8 cellular contexts compared by ENCODE assay signal in the genomic region with DNA sequence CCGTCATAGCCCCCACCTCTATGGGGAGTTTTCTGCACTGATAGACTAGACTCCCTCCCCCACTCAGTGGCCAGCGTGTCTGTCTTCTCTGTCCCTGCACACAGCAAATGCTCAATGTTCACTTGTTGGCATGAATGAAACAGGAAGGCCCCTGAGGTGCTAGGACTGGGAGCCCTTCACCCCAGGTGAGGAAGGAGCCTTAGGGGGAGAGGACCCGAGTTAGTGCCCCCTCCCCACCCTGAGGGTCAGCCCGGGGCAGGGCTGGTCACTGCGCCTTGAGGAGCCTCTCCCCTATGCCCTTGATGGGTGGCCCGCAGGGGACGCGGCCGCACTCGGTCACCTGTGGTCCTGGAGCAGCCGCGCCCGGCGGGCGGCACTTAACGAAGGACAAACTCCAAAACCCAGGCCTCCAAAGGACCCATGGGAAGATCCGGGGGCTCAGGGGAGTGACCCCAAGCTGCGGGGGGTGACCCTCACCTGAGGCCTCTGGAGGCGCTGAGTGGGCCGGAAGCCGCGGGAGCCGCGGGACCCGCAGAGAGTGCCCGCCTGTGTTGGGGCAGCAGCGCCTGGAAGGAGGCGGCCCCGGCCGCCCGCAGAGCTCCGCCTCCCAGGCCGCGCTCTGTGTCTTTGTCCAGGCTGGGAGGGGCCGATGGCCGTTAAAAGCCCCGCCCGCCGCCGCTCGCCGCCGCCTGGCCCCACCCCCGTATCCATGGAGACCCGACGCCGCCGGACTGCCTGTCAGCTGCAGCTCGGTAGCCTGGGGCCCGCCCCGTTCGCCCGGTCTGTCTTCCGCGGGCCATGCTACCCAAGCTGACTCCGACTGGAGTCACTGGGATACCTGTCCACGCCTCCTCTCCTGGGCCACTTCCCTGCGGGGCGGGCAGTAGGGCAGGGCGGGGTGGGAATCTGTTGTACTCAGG. TPM values are rescaled to one million over a fixed set of nuclear protein-coding genes. Genes with fewer than 3 reads are reported as not detected.
A peak's percentile ranks its signal among the peaks of the same experiment; 100 is the strongest.
DNase-seq lines count a peak whose midpoint lies in the region; ATAC-seq and TF ChIP-seq lines count a peak whose summit lies in the region.

No MANE protein-coding gene starts in this region.

- H4K20me1 ChIP-seq in hepatocyte (ENCODE audit: insufficient read depth, poor library complexity, severe bottlenecking): no peaks in the 10 kb centered on the region

- intact Hi-C loops in vagina (cut with DNase I): no loop called here

- WGBS in hepatocyte (ENCODE audit: low lambda C conversion rate, missing lambda C conversion rate): 3% methylated on average over 50 of the region's 60 CpGs

- H2AFZ ChIP-seq in hepatocyte: peak overlapping the region; percentile 85

- no peaks in the 10 kb centered on the region for H3K36me3 ChIP-seq in hepatocyte (replicated peaks; ENCODE audit: insufficient read depth, low read depth)
- no peaks in the 10 kb centered on the region for H3K36me3 ChIP-seq in vagina

- H3K4me1 ChIP-seq in hepatocyte (ENCODE audit: insufficient read depth) (no peaks in the 10 kb centered on the region), vagina (peaks cover 44% of the 10 kb centered on the region)

- H3K79me2 ChIP-seq in hepatocyte: no peaks in the 10 kb centered on the region

- H3K27ac ChIP-seq in hepatocyte: peak overlapping the region; percentile 29
- peak overlapping the region; percentile 69 for H3K27ac ChIP-seq in vagina

- H3K27me3 ChIP-seq in hepatocyte: no peaks in the 10 kb centered on the region
- no peaks in the 10 kb centered on the region for H3K27me3 ChIP-seq in vagina

- no peaks in the 10 kb centered on the region for H3K9me3 ChIP-seq in hepatocyte (ENCODE audit: low read depth)
- H3K9me3 ChIP-seq in vagina: no peaks in the 10 kb centered on the region

- ATAC-seq in GM18505 (IDR thresholded peaks at IDR 0.05; ENCODE audit: unreplicated experiment) (peak; percentile 92), HG02884 (IDR thresholded peaks at IDR 0.05; ENCODE audit: unreplicated experiment) (peak; percentile 86)

- peak overlapping the region; percentile 95 for H3K4me2 ChIP-seq in hepatocyte

- no peak for TF ChIP-seq POLR2A in GM18505 (IDR thresholded peaks at IDR 0.05; ENCODE audit: borderline replicate concordance, extremely low read depth, insufficient read depth, insufficient read length)
- no peak for TF ChIP-seq POLR2A in vagina (IDR thresholded peaks at IDR 0.05)

- H3K4me3 ChIP-seq in hepatocyte (peak overlapping the region; percentile 63), vagina (peak overlapping the region; percentile 61 to 79)

- H3K9me2 ChIP-seq in hepatocyte (replicated peaks; ENCODE audit: insufficient read depth): no peaks in the 10 kb centered on the region

- TF ChIP-seq CTCF in hepatocyte (IDR thresholded peaks at IDR 0.05; ENCODE audit: poor library complexity) (no peak), vagina (IDR thresholded peaks at IDR 0.05) (no peak)

- DNase-seq in NCI-H187 treated with DMSO at 0.1 percent for 48 hours (lab: John Stamatoyannopoulos, UW) (peak; percentile 23), T-helper 9 cell (peak; percentile 76), astrocyte of the hippocampus (ENCODE audit: low read depth, low spot score) (peak; percentile 97), hepatocyte (ENCODE audit: low spot score) (peak; percentile 98), renal cortical epithelial cell (ENCODE audit: low read depth) (peak; percentile 75), vagina (ENCODE audit: extremely low spot score in 2 of 2) (peak in 1 of 2 donors; percentile 94)

RNA-seq across cellular contexts. Expression of gene FANCD2, which starts 15.4 kb away (rescaled TPM):
- total RNA-seq in hepatocyte (7.3 and 8.8 TPM in 2 replicates), renal cortical epithelial cell (7.3 and 16.7 TPM in 2 replicates), vagina (4.4 TPM)
- 4.4 and 5.3 TPM in 2 replicates for polyA plus RNA-seq in hepatocyte

RNA-seq across cellular contexts. Expression of gene EMC3, which starts 24.2 kb away (rescaled TPM):
- total RNA-seq in hepatocyte (116 and 133 TPM in 2 replicates), renal cortical epithelial cell (58.3 and 107 TPM in 2 replicates), vagina (36.6 TPM)
- polyA plus RNA-seq in hepatocyte: 147 and 151 TPM in 2 replicates

RNA-seq across cellular contexts. Expression of gene PRRT3, which starts 58.6 kb away (rescaled TPM):
- total RNA-seq in hepatocyte: 1.1 and 2.5 TPM in 2 replicates
- polyA plus RNA-seq in hepatocyte: 2.0 and 4.0 TPM in 2 replicates
- total RNA-seq in renal cortical epithelial cell: 1.0 and 3.0 TPM in 2 replicates
- 1.7 TPM for total RNA-seq in vagina
